18 cellular contexts compared by ENCODE assay signal in genomic region chr12:107525719-107526554, GRCh38.
"Had no signal": no experiment of that assay in that cellular context is flagged by ENCODE, and none has a peak within 500 bp of the region (broad histone marks: within the 10 kb centered on the region; RNA-seq: fewer than 3 reads in every experiment).

No MANE protein-coding gene starts in this region.

- DNase-seq: activated B cell treated with CpG ODN at 0.5 μM for 24 hours; activated CD4-positive, alpha-beta T cell treated with anti-CD3 and anti-CD28 coated beads for 36 hours; activated CD4-positive, alpha-beta T cell treated with anti-CD3 and anti-CD28 coated beads, Interleukin-2, amount 50 U/mL, for 48 hours; activated CD8-positive, alpha-beta memory T cell treated with anti-CD3 and anti-CD28 coated beads, Interleukin-2, amount 10 ng/mL, durations not matched to agents 7 days and 5 days; activated gamma-delta T cell; central memory CD4-positive, alpha-beta T cell; effector memory CD4-positive, alpha-beta T cell; heart left ventricle; left ventricle myocardium inferior; naive thymus-derived CD8-positive, alpha-beta T cell; ovary; small intestine; SW 1271; T-helper 17 cell; testis; upper lobe of left lung had no signal

- ATAC-seq: activated CD4-positive, alpha-beta T cell treated with anti-CD3 and anti-CD28 coated beads for 36 hours; activated CD8-positive, alpha-beta memory T cell treated with anti-CD3 and anti-CD28 coated beads, Interleukin-2, amount 10 ng/mL, durations not matched to agents 7 days and 5 days; esophagus mucosa; heart left ventricle; naive thymus-derived CD8-positive, alpha-beta T cell; stimulated activated memory B cell treated with anti-CD40 and anti-IgM and Interleukin-4, amounts not matched to agents 10 μg/mL and 1 μg/mL and 100 μg/mL, for 72 hours; T-helper 17 cell had no signal
